Comparison of ENCODE assay signal across 9 cellular contexts in genomic region chr12:87995581-87996178, GRCh38. TPM values are rescaled to one million over a fixed set of nuclear protein-coding genes. Genes with fewer than 3 reads are reported as not detected.
A peak's percentile ranks its signal among the peaks of the same experiment; 100 is the strongest.
DNase-seq lines count a peak whose midpoint lies in the region; TF ChIP-seq lines count a peak whose summit lies in the region.
"Had no signal": no experiment of that assay in that cellular context is flagged by ENCODE, and none has a peak within 500 bp of the region (broad histone marks: within the 10 kb centered on the region; RNA-seq: fewer than 3 reads in every experiment).

No MANE protein-coding gene starts in this region.

- H3K27me3 Mint-ChIP-seq in activated T-helper 2 cell treated with anti-CD3 and anti-CD28 coated beads, Interferon-gamma antibody, Interleukin-2, Interleukin-4, amounts not matched to agents 10 μg/mL and 5 μg/mL and 100 μg/mL, durations not matched to agents 14 hours and 24 hours and 36 hours (ENCODE audit: low read depth), result no peaks in the 10 kb centered on the region

- H3K27ac ChIP-seq in OCI-LY3 (ENCODE audit: low read length), result no peak overlapping the region

- H3K9ac ChIP-seq in OCI-LY3 (ENCODE audit: low read length), result no peak overlapping the region

- H3K27ac Mint-ChIP-seq in activated T-helper 2 cell treated with anti-CD3 and anti-CD28 coated beads, Interferon-gamma antibody, Interleukin-2, Interleukin-4, amounts not matched to agents 10 μg/mL and 5 μg/mL and 100 μg/mL, durations not matched to agents 14 hours and 24 hours and 36 hours, result no peak overlapping the region
- H3K27ac Mint-ChIP-seq: immature natural killer cell had no signal

- H2AFZ ChIP-seq in OCI-LY3 (ENCODE audit: low read depth, low read length), result peak overlapping the region; percentile 70

- H3K36me3 Mint-ChIP-seq in activated T-helper 2 cell treated with anti-CD3 and anti-CD28 coated beads, Interferon-gamma antibody, Interleukin-2, Interleukin-4, amounts not matched to agents 10 μg/mL and 5 μg/mL and 100 μg/mL, durations not matched to agents 14 hours and 24 hours and 36 hours (ENCODE audit: low read depth), result no peaks in the 10 kb centered on the region
- H3K36me3 Mint-ChIP-seq: immature natural killer cell had no signal

- H3K9me3 ChIP-seq in OCI-LY3 (ENCODE audit: insufficient read depth, low read length), result no peaks in the 10 kb centered on the region

- DNase-seq in GM06990 (ENCODE audit: extremely low read depth, insufficient read length) (peak; percentile 2), H4 (ENCODE audit: low spot score) (peak; percentile 75), Kasumi-1 (lab: John Stamatoyannopoulos, UW) (peak; percentile 78 to 85), globus pallidus (ENCODE audit: low spot score) (peak; percentile 64), pons (ENCODE audit: low spot score) (peak; percentile 79)
- peak; percentile 13 for DNase-seq in activated T-helper 2 cell treated with anti-CD3 and anti-CD28 coated beads, Interferon-gamma antibody, Interleukin-2, Interleukin-4, amounts not matched to agents 10 μg/mL and 5 μg/mL and 100 μg/mL, durations not matched to agents 14 hours and 24 hours and 36 hours (ENCODE audit: low spot score)
- DNase-seq in activated CD4-positive, CD25-positive, alpha-beta regulatory T cell treated with anti-CD3 and anti-CD28 coated beads, Interleukin-2, amount 50 U/mL, for 72 hours, result no peak

- H3K27me3 ChIP-seq in GM06990 (replicated peaks; ENCODE audit: control insufficient read depth, insufficient read depth, low read length) (no peaks in the 10 kb centered on the region), OCI-LY3 (ENCODE audit: low read depth, low read length) (no peaks in the 10 kb centered on the region)

- H3K4me1 ChIP-seq in OCI-LY3 (ENCODE audit: low read length), result peaks cover 3% of the 10 kb centered on the region; the same call in 1 of the 2 replicates

- intact Hi-C loops in activated T-helper 2 cell treated with anti-CD3 and anti-CD28 coated beads, Interferon-gamma antibody, Interleukin-2, Interleukin-4, amounts not matched to agents 10 μg/mL and 5 μg/mL and 100 μg/mL, durations not matched to agents 14 hours and 24 hours and 36 hours (cut with micrococcal nuclease), result loop anchor here (5.0 kb wide), 1 partner anchor 148 kb away; no protein-coding TSS in a partner anchor

- H3K79me2 ChIP-seq in OCI-LY3 (ENCODE audit: low read length), result no peaks in the 10 kb centered on the region

- H3K9me3 Mint-ChIP-seq in activated T-helper 2 cell treated with anti-CD3 and anti-CD28 coated beads, Interferon-gamma antibody, Interleukin-2, Interleukin-4, amounts not matched to agents 10 μg/mL and 5 μg/mL and 100 μg/mL, durations not matched to agents 14 hours and 24 hours and 36 hours, result no peaks in the 10 kb centered on the region

- H4K20me1 ChIP-seq in OCI-LY3 (ENCODE audit: insufficient read depth, low read length), result no peaks in the 10 kb centered on the region

- H3K4me3 Mint-ChIP-seq in activated T-helper 2 cell treated with anti-CD3 and anti-CD28 coated beads, Interferon-gamma antibody, Interleukin-2, Interleukin-4, amounts not matched to agents 10 μg/mL and 5 μg/mL and 100 μg/mL, durations not matched to agents 14 hours and 24 hours and 36 hours (ENCODE audit: low read depth), result no peak overlapping the region
- H3K4me3 Mint-ChIP-seq: immature natural killer cell had no signal

- no peak overlapping the region for H3K4me3 ChIP-seq in GM06990 (replicated peaks; ENCODE audit: low read depth, low read length)
- no peak overlapping the region for H3K4me3 ChIP-seq in OCI-LY3 (ENCODE audit: low read length)

- TF ChIP-seq CTCF in GM06990 (IDR thresholded peaks at IDR 0.05; ENCODE audit: insufficient read depth, low read length, poor library complexity, severe bottlenecking) (peak; percentile 75), OCI-LY3 (IDR thresholded peaks at IDR 0.05; ENCODE audit: low read depth, low read length) (peak; percentile 87)

- H3K4me2 ChIP-seq in OCI-LY3 (ENCODE audit: low read length), result peak overlapping the region; percentile 39

- H3K36me3 ChIP-seq in GM06990 (ENCODE audit: control insufficient read depth, insufficient read depth, low read length) (no peaks in the 10 kb centered on the region), OCI-LY3 (replicated peaks; ENCODE audit: low read depth, low read length) (no peaks in the 10 kb centered on the region)

- peaks cover 2% of the 10 kb centered on the region for H3K4me1 Mint-ChIP-seq in activated T-helper 2 cell treated with anti-CD3 and anti-CD28 coated beads, Interferon-gamma antibody, Interleukin-2, Interleukin-4, amounts not matched to agents 10 μg/mL and 5 μg/mL and 100 μg/mL, durations not matched to agents 14 hours and 24 hours and 36 hours (ENCODE audit: low read depth)
- H3K4me1 Mint-ChIP-seq: immature natural killer cell had no signal

RNA-seq across cellular contexts. Expression of gene C12orf50, which starts 33.5 kb away (rescaled TPM):
- total RNA-seq in H4 (2014; rRNA removed; shearing (Covaris generic)), result not detected in 2 replicates
- total RNA-seq in activated T-helper 2 cell treated with anti-CD3 and anti-CD28 coated beads, Interferon-gamma antibody, Interleukin-2, Interleukin-4, amounts not matched to agents 10 μg/mL and 5 μg/mL and 100 μg/mL, durations not matched to agents 14 hours and 24 hours and 36 hours, result not detected in 2 replicates
